Comparison of ENCODE assay signal across 1 cellular context in genomic region chr9:75087824-75088645, GRCh38.
A peak's percentile ranks its signal among the peaks of the same experiment; 100 is the strongest.
TF ChIP-seq lines count a peak whose summit lies in the region.

TSS of gene NMRK1 (minus strand) at chr9:75088155. CDS start at chr9:75083115, 5,040 bp downstream.
TSS of gene OSTF1 (plus strand) at chr9:75088514. CDS start at chr9:75088693, 179 bp downstream.

TF ChIP-seq in WTC11, 78 proteins besides CTCF, POLR2A, EP300 and RAD21 (continued from another document):
- TF ChIP-seq SMAD3 (CRISPR knock-in tag; IDR thresholded peaks at IDR 0.05; ENCODE audit: borderline replicate concordance) = no peak
- TF ChIP-seq HMGXB4 (CRISPR knock-in tag; IDR thresholded peaks at IDR 0.05) = peak; percentile 32; the same call in 1 of the 2 replicates
- TF ChIP-seq ZMAT4 (CRISPR knock-in tag; IDR thresholded peaks at IDR 0.05) = no peak
- no peak for TF ChIP-seq ZBTB21 (CRISPR knock-in tag; IDR thresholded peaks at IDR 0.05; ENCODE audit: borderline replicate concordance)
- 0 out of 2 replicates have a peak, but pooled peaks have one; percentile 7 for TF ChIP-seq PRDM15 (CRISPR knock-in tag; IDR thresholded peaks at IDR 0.05)
- TF ChIP-seq AFF4 (CRISPR knock-in tag; IDR thresholded peaks at IDR 0.05; ENCODE audit: borderline replicate concordance) = no peak
- peak; percentile 44; the same call in 1 of the 2 replicates for TF ChIP-seq ETV6 (CRISPR knock-in tag; IDR thresholded peaks at IDR 0.05)
- no peak for TF ChIP-seq TEAD1 (CRISPR knock-in tag; IDR thresholded peaks at IDR 0.05)
- TF ChIP-seq SP1 (CRISPR knock-in tag; conservative IDR thresholded peaks at IDR 0.05) = peak; percentile 65
- TF ChIP-seq ZNF317 (CRISPR knock-in tag; IDR thresholded peaks at IDR 0.05; ENCODE audit: borderline replicate concordance, low read depth) = no peak
- no peak for TF ChIP-seq ZNF396 (CRISPR knock-in tag; IDR thresholded peaks at IDR 0.05; ENCODE audit: borderline replicate concordance)
- TF ChIP-seq MAX (CRISPR knock-in tag; IDR thresholded peaks at IDR 0.05) = peak; percentile 55; the same call in 1 of the 2 replicates
- TF ChIP-seq MLX (CRISPR knock-in tag; IDR thresholded peaks at IDR 0.05) = no peak
- TF ChIP-seq CREM (CRISPR knock-in tag; IDR thresholded peaks at IDR 0.05) = peak; percentile 64; the same call in 1 of the 2 replicates
- no peak for TF ChIP-seq IRF1 (CRISPR knock-in tag; IDR thresholded peaks at IDR 0.05)
- TF ChIP-seq PRRX2 (CRISPR knock-in tag; IDR thresholded peaks at IDR 0.05) = peak; percentile 48; the same call in 1 of the 2 replicates
- TF ChIP-seq ZNF416 (CRISPR knock-in tag; IDR thresholded peaks at IDR 0.05) = no peak
